In genomic region chr5:645421-645820, GRCh38 we compare ENCODE assay signal across 26 cellular contexts. TPM values are rescaled to one million over a fixed set of nuclear protein-coding genes. Genes with fewer than 3 reads are reported as not detected.
"Had no signal": no experiment of that assay in that cellular context is flagged by ENCODE, and none has a peak within 500 bp of the region (broad histone marks: within the 10 kb centered on the region; RNA-seq: fewer than 3 reads in every experiment).

No MANE protein-coding gene starts in this region.

- H3K27ac ChIP-seq: epithelial cell of prostate, esophagus muscularis mucosa, gastrocnemius medialis, heart right ventricle, left lung, ovary, stomach, thoracic aorta, uterus had no signal

- H3K9me3 Mint-ChIP-seq: central memory CD8-positive, alpha-beta T cell; effector memory CD8-positive, alpha-beta T cell; naive B cell; nephron progenitor cell; stimulated activated naive B cell treated with anti-CD40 and anti-IgM and Interleukin-4, amounts not matched to agents 10 μg/mL and 1 μg/mL and 100 μg/mL, for 72 hours had no signal

- H3K27ac Mint-ChIP-seq: effector memory CD8-positive, alpha-beta T cell; nephron progenitor cell; progenitor cell of endocrine pancreas; stimulated activated naive B cell treated with anti-CD40 and anti-IgM and Interleukin-4, amounts not matched to agents 10 μg/mL and 1 μg/mL and 100 μg/mL, for 72 hours had no signal

- H3K36me3 ChIP-seq: gastrocnemius medialis, ovary, uterus had no signal

- H3K4me3 ChIP-seq: esophagus muscularis mucosa, gastrocnemius medialis, heart right ventricle, left lung, lung, ovary, smooth muscle cell, stomach, thoracic aorta, uterus had no signal

- ATAC-seq: effector memory CD8-positive, alpha-beta T cell; gastrocnemius medialis; heart right ventricle; left lung; right cardiac atrium; stimulated activated naive B cell treated with anti-CD40 and anti-IgM and Interleukin-4, amounts not matched to agents 10 μg/mL and 1 μg/mL and 100 μg/mL, for 72 hours had no signal

- DNase-seq: effector memory CD8-positive, alpha-beta T cell; gastrocnemius medialis; heart right ventricle; hypothalamus; islet precursor cell; left lung; mesenchymal stem cell; midbrain; naive B cell; nephron progenitor cell; stimulated activated CD4-positive, alpha-beta T cell treated with anti-CD3 and anti-CD28 coated beads, Interleukin-1b, Interleukin-23, amount 100 ng/mL, for 48 hours; stimulated activated CD4-positive, alpha-beta T cell treated with anti-CD3 and anti-CD28 coated beads, Interleukin-4, amount 100 ng/mL, for 4 hours; stimulated activated naive B cell treated with anti-CD40 and anti-IgM and Interleukin-4, amounts not matched to agents 10 μg/mL and 1 μg/mL and 100 μg/mL, for 72 hours; stomach; substantia nigra; trophoblast cell; uterus had no signal

- H3K4me2 ChIP-seq: smooth muscle cell had no signal

- H3K4me1 ChIP-seq: esophagus muscularis mucosa, gastrocnemius medialis, heart right ventricle, left lung, stomach, uterus had no signal

- H3K9me3 ChIP-seq: esophagus muscularis mucosa, gastrocnemius medialis, heart right ventricle, left lung, ovary, stomach, thoracic aorta, uterus had no signal

- H3K4me1 Mint-ChIP-seq: central memory CD8-positive, alpha-beta T cell had no signal

- H3K4me3 Mint-ChIP-seq: central memory CD8-positive, alpha-beta T cell; effector memory CD8-positive, alpha-beta T cell; naive B cell; nephron progenitor cell; stimulated activated naive B cell treated with anti-CD40 and anti-IgM and Interleukin-4, amounts not matched to agents 10 μg/mL and 1 μg/mL and 100 μg/mL, for 72 hours had no signal

- H3K27me3 Mint-ChIP-seq: central memory CD8-positive, alpha-beta T cell; effector memory CD8-positive, alpha-beta T cell; naive B cell; progenitor cell of endocrine pancreas; stimulated activated naive B cell treated with anti-CD40 and anti-IgM and Interleukin-4, amounts not matched to agents 10 μg/mL and 1 μg/mL and 100 μg/mL, for 72 hours had no signal

- H3K27me3 ChIP-seq: esophagus muscularis mucosa, gastrocnemius medialis, heart right ventricle, left lung, ovary, stomach, uterus had no signal

RNA-seq across cellular contexts. Expression of gene TPPP, which starts 47.7 kb away (rescaled TPM):
- total RNA-seq: smooth muscle cell had no signal
- polyA plus RNA-seq: smooth muscle cell had no signal
